9 cellular contexts compared by ENCODE assay signal in genomic region chr19:50486823-50487515, GRCh38. TPM values are rescaled to one million over a fixed set of nuclear protein-coding genes. Genes with fewer than 3 reads are reported as not detected.
DNase-seq lines count a peak whose midpoint lies in the region; ATAC-seq and TF ChIP-seq lines count a peak whose summit lies in the region.
"Had no signal": no experiment of that assay in that cellular context is flagged by ENCODE, and none has a peak within 500 bp of the region (broad histone marks: within the 10 kb centered on the region; RNA-seq: fewer than 3 reads in every experiment).

No MANE protein-coding gene starts in this region.

- H4K20me1 ChIP-seq in PC-3 (ENCODE audit: low read length), result no peaks in the 10 kb centered on the region

- no peaks in the 10 kb centered on the region for H3K9me2 ChIP-seq in PC-3 (replicated peaks; ENCODE audit: low read length)

- no peaks in the 10 kb centered on the region for H3F3A ChIP-seq in PC-3 (ENCODE audit: low read length, unreplicated experiment)

- H3K36me3 Mint-ChIP-seq in activated naive CD8-positive, alpha-beta T cell treated with anti-CD3 and anti-CD28 coated beads, Interleukin-2, amount 50 U/mL, for 24 hours (ENCODE audit: low read depth), result peaks cover 21% of the 10 kb centered on the region

- no TSS peak for BruUV-seq in PC-3 (replicated peaks; lab: Mats Ljungman, UMichigan)

- no peak overlapping the region for H3K4me3 Mint-ChIP-seq in activated naive CD8-positive, alpha-beta T cell treated with anti-CD3 and anti-CD28 coated beads, Interleukin-2, amount 50 U/mL, for 24 hours
- H3K4me3 Mint-ChIP-seq: activated naive CD4-positive, alpha-beta T cell treated with anti-CD3 and anti-CD28 coated beads, Interleukin-2, amount 50 U/mL, for 24 hours had no signal

- peaks cover 2% of the 10 kb centered on the region for H3K27me3 Mint-ChIP-seq in activated naive CD8-positive, alpha-beta T cell treated with anti-CD3 and anti-CD28 coated beads, Interleukin-2, amount 50 U/mL, for 24 hours
- H3K27me3 Mint-ChIP-seq: activated naive CD4-positive, alpha-beta T cell treated with anti-CD3 and anti-CD28 coated beads, Interleukin-2, amount 50 U/mL, for 24 hours had no signal

- H3K9me3 Mint-ChIP-seq in activated naive CD8-positive, alpha-beta T cell treated with anti-CD3 and anti-CD28 coated beads, Interleukin-2, amount 50 U/mL, for 24 hours, result peaks cover 6% of the 10 kb centered on the region
- H3K9me3 Mint-ChIP-seq: activated naive CD4-positive, alpha-beta T cell treated with anti-CD3 and anti-CD28 coated beads, Interleukin-2, amount 50 U/mL, for 24 hours had no signal

- H3K4me1 Mint-ChIP-seq in activated naive CD8-positive, alpha-beta T cell treated with anti-CD3 and anti-CD28 coated beads, Interleukin-2, amount 50 U/mL, for 24 hours, result peaks cover 11% of the 10 kb centered on the region

- H3K36me3 ChIP-seq in PC-3 (ENCODE audit: low read depth, low read length) (peaks cover 40% of the 10 kb centered on the region), liver (ENCODE audit: control insufficient read depth in 4 of 4, insufficient read depth in 3 of 4, low read depth in 1 of 4, low read length in 3 of 4) (peaks cover 0 to 11% (median 0%) of the 10 kb centered on the region in 4 donors), upper lobe of left lung (peaks cover 6 to 27% (median 17%) of the 10 kb centered on the region in 4 donors)

- H3K4me2 ChIP-seq in PC-3 (ENCODE audit: low read length), result no peak overlapping the region

- CTCF ChIA-PET in PC-3 (lab: Charles Lee), result interaction anchor here (0.6 kb wide), 1 partner anchor 308 kb away, joined by 3 read pairs; no protein-coding TSS in a partner anchor

- POLR2A ChIA-PET in PC-3 (lab: Charles Lee; ENCODE audit: unreplicated experiment), result interaction anchor here (0.6 to 0.7 kb wide), 2 partner anchors 10 to 214 kb away, joined by 5 to 18 read pairs; no protein-coding TSS in a partner anchor

- no peak for TF ChIP-seq POLR2A in upper lobe of left lung (IDR thresholded peaks at IDR 0.05)

- ATAC-seq in PC-3, result peak; percentile 41; the same call in 1 of the 2 replicates
- peak; percentile 29 for ATAC-seq in activated naive CD8-positive, alpha-beta T cell treated with anti-CD3 and anti-CD28 coated beads, Interleukin-2, amount 50 U/mL, for 24 hours
- no peak for ATAC-seq in upper lobe of left lung (ENCODE audit: low FRiP score in 2 of 2)
- ATAC-seq in HG02588 (IDR thresholded peaks at IDR 0.05; ENCODE audit: unreplicated experiment), result no peak
- ATAC-seq in GM19467 (IDR thresholded peaks at IDR 0.05; ENCODE audit: unreplicated experiment), result no peak

- H3K79me2 ChIP-seq in PC-3 (ENCODE audit: low read length), result no peaks in the 10 kb centered on the region

- TF ChIP-seq RAD21 in liver (IDR thresholded peaks at IDR 0.05), result peak in 1 of 2 donors; percentile 38

- H3K9ac ChIP-seq in PC-3 (ENCODE audit: low read length) (no peak overlapping the region), liver (ENCODE audit: low read depth in 1 of 2, low read length in 2 of 2) (no peak overlapping the region)

- no peak overlapping the region for H2AFZ ChIP-seq in PC-3 (ENCODE audit: low read length)

- intact Hi-C loops in PC-3 (cut with micrococcal nuclease), result no loop called here

- TF ChIP-seq EP300 in upper lobe of left lung (IDR thresholded peaks at IDR 0.05), result no peak

- WGBS in liver, result 78% methylated on average over 18 of the region's 18 CpGs
- 78 to 80% methylated on average over 18 of the region's 18 CpGs for WGBS in upper lobe of left lung, 2 donors

- no peak overlapping the region for H3K27ac Mint-ChIP-seq in activated naive CD8-positive, alpha-beta T cell treated with anti-CD3 and anti-CD28 coated beads, Interleukin-2, amount 50 U/mL, for 24 hours

- peak; percentile 98 for TF ChIP-seq CTCF in PC-3 (conservative IDR thresholded peaks at IDR 0.05; ENCODE audit: low read depth, low read length)
- TF ChIP-seq CTCF in liver (IDR thresholded peaks at IDR 0.05; ENCODE audit: low read depth, low read length, missing input control), result peak; percentile 29
- peak in 5 of 6 experiments; percentile 9 to 47 (median 16) for TF ChIP-seq CTCF in upper lobe of left lung (IDR thresholded peaks at IDR 0.05)

- H3K27me3 ChIP-seq in PC-3 (ENCODE audit: low read length), result no peaks in the 10 kb centered on the region
- H3K27me3 ChIP-seq in liver (ENCODE audit: control insufficient read depth in 4 of 4, insufficient read depth in 4 of 4, low read length in 3 of 4), result no peaks in the 10 kb centered on the region
- no peaks in the 10 kb centered on the region for H3K27me3 ChIP-seq in upper lobe of left lung

- H3K4me1 ChIP-seq in PC-3 (ENCODE audit: insufficient read depth, low read length) (no peaks in the 10 kb centered on the region), liver (ENCODE audit: control insufficient read depth in 4 of 4, insufficient read depth in 4 of 4, low read length in 3 of 4) (peaks cover 0 to 1% (median 0%) of the 10 kb centered on the region in 4 donors), upper lobe of left lung (peaks cover 0 to 7% (median 5%) of the 10 kb centered on the region in 4 donors)

- H3K4me3 ChIP-seq in PC-3 (ENCODE audit: low read length) (no peak overlapping the region), liver (ENCODE audit: low read depth in 1 of 3, low read length in 3 of 3) (no peak overlapping the region), upper lobe of left lung (no peak overlapping the region)

- DNase-seq in NCI-H524 (lab: John Stamatoyannopoulos, UW) (peak; percentile 23 to 49), NCI-H524 treated with DMSO at 0.1 percent for 48 hours (lab: John Stamatoyannopoulos, UW) (no peak), PC-3 (peak; percentile 83), upper lobe of left lung (no peak)
- peak; percentile 73 for DNase-seq in activated naive CD8-positive, alpha-beta T cell treated with anti-CD3 and anti-CD28 coated beads, Interleukin-2, amount 50 U/mL, for 24 hours

- H3K9me3 ChIP-seq in PC-3 (ENCODE audit: low read length) (peaks cover 9% of the 10 kb centered on the region), liver (ENCODE audit: control insufficient read depth in 4 of 4, low read length in 3 of 4) (no peaks in the 10 kb centered on the region), upper lobe of left lung (no peaks in the 10 kb centered on the region)

- H3K27ac ChIP-seq in PC-3 (ENCODE audit: low read length) (no peak overlapping the region), liver (ENCODE audit: low read depth in 1 of 2, low read length in 2 of 2) (no peak overlapping the region), upper lobe of left lung (no peak overlapping the region)

TF ChIP-seq in liver, 16 proteins besides CTCF, POLR2A, EP300 and RAD21:
- no peak for TF ChIP-seq ZBTB33 (IDR thresholded peaks at IDR 0.05)
- TF ChIP-seq NR2F2 (IDR thresholded peaks at IDR 0.05), result no peak
- TF ChIP-seq SP1 (IDR thresholded peaks at IDR 0.05), result no peak
TF ChIP-seq in liver: peak in this region for 0.

RNA-seq across cellular contexts. Expression of gene GARIN5A, which starts 10.3 kb away (rescaled TPM):
- total RNA-seq in PC-3 (2014; rRNA removed) (3.5 and 6.2 TPM in 2 replicates), liver (under 1 TPM; 0.42 to 0.70 TPM), upper lobe of left lung (10 to 100 TPM in 1 of 6 donors, 1 to 10 TPM in 4, not detected in 1; 2.4 to 10.1 (median 3.0) TPM)
- 1 to 10 TPM; 1.5 to 1.7 TPM for polyA plus RNA-seq in liver

RNA-seq across cellular contexts. Expression of gene EMC10, which starts 10.7 kb away (rescaled TPM):
- total RNA-seq in PC-3 (2014; rRNA removed), result 228 and 286 TPM in 2 replicates
- total RNA-seq in liver, result 10 to 100 TPM; 33.5 to 47.5 TPM
- polyA plus RNA-seq in liver, result 100 to 1,000 TPM in 1 of 2 donors, 10 to 100 TPM in 1; 17.1 to 132 TPM
- total RNA-seq in upper lobe of left lung, result 100 to 1,000 TPM in 4 of 6 donors, 10 to 100 TPM in 2; 83.8 to 155 (median 121) TPM

RNA-seq across cellular contexts. Expression of gene JOSD2, which starts 24.0 kb away (rescaled TPM):
- total RNA-seq in PC-3 (2014; rRNA removed) (60.8 and 71.5 TPM in 2 replicates), liver (1 to 10 TPM; 6.6 to 9.8 TPM), upper lobe of left lung (10 to 100 TPM; 22.6 to 59.2 (median 40.1) TPM)
- 10 to 100 TPM; 30.2 to 32.9 TPM for polyA plus RNA-seq in liver

RNA-seq across cellular contexts. Expression of gene ASPDH, which starts 26.7 kb away (rescaled TPM):
- total RNA-seq in PC-3 (2014; rRNA removed), result not detected in 2 replicates
- 10 to 100 TPM in 1 of 2 donors, 1 to 10 TPM in 1; 7.3 to 11.6 TPM for total RNA-seq in liver
- polyA plus RNA-seq in liver, result 10 to 100 TPM; 62.6 to 82.0 TPM
- not detected for total RNA-seq in upper lobe of left lung

RNA-seq across cellular contexts. Expression of gene MYBPC2, which starts 54.3 kb away (rescaled TPM):
- total RNA-seq in PC-3 (2014; rRNA removed) (not detected in 2 replicates), liver (under 1 TPM in 1 of 2 donors, not detected in 1; under 0.01 TPM), upper lobe of left lung (under 1 TPM in 2 of 6 donors, not detected in 4; 0.09 to 0.17 TPM)
- polyA plus RNA-seq in liver, result not detected

Comparison
In these comparisons a context has a peak if more than half of its experiments do, and no peak if none do; other contexts are left out.
1. DNase-seq: peak in NCI-H524 (2 of 2), PC-3 (single experiment) and activated naive CD8-positive, alpha-beta T cell treated with anti-CD3 and anti-CD28 coated beads, Interleukin-2, amount 50 U/mL, for 24 hours (single experiment); none in NCI-H524 treated with DMSO at 0.1 percent for 48 hours (single experiment) and upper lobe of left lung (0 of 2).
2. ATAC-seq: peak in PC-3 (single experiment) and activated naive CD8-positive, alpha-beta T cell treated with anti-CD3 and anti-CD28 coated beads, Interleukin-2, amount 50 U/mL, for 24 hours (single experiment); none in upper lobe of left lung (0 of 2), HG02588 (single experiment) and GM19467 (single experiment).
3. CTCF ChIP-seq: peak in every context shown above with its lines; median percentile 98 in PC-3; 29 in liver; 16 in upper lobe of left lung.